17 cellular contexts compared by ENCODE assay signal in genomic region chr7:114941692-114942091, GRCh38. TPM values are rescaled to one million over a fixed set of nuclear protein-coding genes. Genes with fewer than 3 reads are reported as not detected.
DNase-seq lines count a peak whose midpoint lies in the region; ATAC-seq, FAIRE-seq and TF ChIP-seq lines count a peak whose summit lies in the region.
"Had no signal": no experiment of that assay in that cellular context is flagged by ENCODE, and none has a peak within 500 bp of the region (broad histone marks: within the 10 kb centered on the region; RNA-seq: fewer than 3 reads in every experiment).

No MANE protein-coding gene starts in this region.

- H3K79me2 ChIP-seq in OCI-LY3 (ENCODE audit: low read length) = peaks cover 96% of the 10 kb centered on the region

- CTCF ChIA-PET in CD8-positive, alpha-beta memory T cell (lab: Charles Lee) = interaction anchor here (1.4 to 1.6 kb wide), 2 partner anchors 12 to 76 kb away, joined by 3 to 6 read pairs; no protein-coding TSS in a partner anchor

- peaks cover 34% of the 10 kb centered on the region for H3K4me1 ChIP-seq in CD8-positive, alpha-beta memory T cell (ENCODE audit: insufficient read depth, low read length)
- H3K4me1 ChIP-seq in OCI-LY3 (ENCODE audit: low read length) = peaks cover 78% of the 10 kb centered on the region
- H3K4me1 ChIP-seq: BE2C had no signal

- ATAC-seq in GM19025 (IDR thresholded peaks at IDR 0.05; ENCODE audit: low read depth, unreplicated experiment) (peak; percentile 44), GM21825 (IDR thresholded peaks at IDR 0.05; ENCODE audit: unreplicated experiment) (peak; percentile 61)

- peak overlapping the region; percentile 74 for H3K4me2 ChIP-seq in OCI-LY3 (ENCODE audit: low read length)

- peak overlapping the region in 5 of 7 donors; percentile 12 to 59 (median 39) for H3K4me3 Mint-ChIP-seq in CD8-positive, alpha-beta memory T cell
- H3K4me3 Mint-ChIP-seq: activated naive CD8-positive, alpha-beta T cell treated with anti-CD3 and anti-CD28 coated beads, Interleukin-2, amount 10 ng/mL, durations not matched to agents 7 days and 5 days had no signal

- no peak overlapping the region for H3K4me3 ChIP-seq in CD8-positive, alpha-beta memory T cell (ENCODE audit: low read length)
- peak overlapping the region; percentile 55 for H3K4me3 ChIP-seq in OCI-LY3 (ENCODE audit: low read length)
- H3K4me3 ChIP-seq: GM23248 had no signal

- no peak for TF ChIP-seq CTCF in OCI-LY3 (IDR thresholded peaks at IDR 0.05; ENCODE audit: low read depth, low read length)

- H3K4me1 Mint-ChIP-seq in CD8-positive, alpha-beta memory T cell = peaks cover 57 to 91% (median 78%) of the 10 kb centered on the region in 3 donors

- no peaks in the 10 kb centered on the region for H3K9me3 Mint-ChIP-seq in CD8-positive, alpha-beta memory T cell

- no peak overlapping the region for H3K27ac ChIP-seq in CD8-positive, alpha-beta memory T cell (ENCODE audit: low read depth, low read length)
- peak overlapping the region; percentile 93 for H3K27ac ChIP-seq in OCI-LY3 (ENCODE audit: low read length)
- H3K27ac ChIP-seq: GM23248 had no signal

- peak overlapping the region in 7 of 8 donors; percentile 0 to 83 (median 30) for H3K27ac Mint-ChIP-seq in CD8-positive, alpha-beta memory T cell
- H3K27ac Mint-ChIP-seq: activated naive CD8-positive, alpha-beta T cell treated with anti-CD3 and anti-CD28 coated beads, Interleukin-2, amount 10 ng/mL, durations not matched to agents 7 days and 5 days had no signal

- H3K27me3 Mint-ChIP-seq in CD8-positive, alpha-beta memory T cell = no peaks in the 10 kb centered on the region
- H3K27me3 Mint-ChIP-seq: activated naive CD8-positive, alpha-beta T cell treated with anti-CD3 and anti-CD28 coated beads, Interleukin-2, amount 10 ng/mL, durations not matched to agents 7 days and 5 days had no signal

- FAIRE-seq in HTR-8/SVneo (lab: Jason Lieb, UNC) = no peak

- POLR2A ChIA-PET in CD8-positive, alpha-beta memory T cell (lab: Charles Lee) = no interaction called here

- H3K9ac ChIP-seq in OCI-LY3 (ENCODE audit: low read length) = peak overlapping the region; percentile 56
- H3K9ac ChIP-seq: GM23248 had no signal

- H3K36me3 ChIP-seq in CD8-positive, alpha-beta memory T cell (ENCODE audit: insufficient read depth, low read length) = peaks cover 4% of the 10 kb centered on the region
- peaks cover 47% of the 10 kb centered on the region for H3K36me3 ChIP-seq in OCI-LY3 (replicated peaks; ENCODE audit: low read depth, low read length)
- H3K36me3 ChIP-seq: BE2C had no signal

- peaks cover 0 to 51% (median 21%) of the 10 kb centered on the region in 3 donors for H3K36me3 Mint-ChIP-seq in CD8-positive, alpha-beta memory T cell

- DNase-seq in CD8-positive, alpha-beta memory T cell = no peak
- no peak for DNase-seq in HTR-8/SVneo (ENCODE audit: insufficient read length, low spot score)
- no peak for DNase-seq in posterior cingulate gyrus
- no peak for DNase-seq in SHP77 treated with DMSO at 0.1 percent for 48 hours (lab: John Stamatoyannopoulos, UW)
- no peak for DNase-seq in DMS 273 treated with DMSO at 0.1 percent for 48 hours (lab: John Stamatoyannopoulos, UW)
- DNase-seq: activated naive CD8-positive, alpha-beta T cell treated with anti-CD3 and anti-CD28 coated beads, Interleukin-2, amount 10 ng/mL, durations not matched to agents 7 days and 5 days; BE2C; DND-41; erythroblast; GM23248; IMR-90; NCI-H1105 treated with DMSO at 0.1 percent for 48 hours; stimulated activated CD4-positive, alpha-beta T cell treated with anti-CD3 and anti-CD28 coated beads, Interleukin-2, amount 100 ng/mL, for 24 hours; T-helper 9 cell had no signal

- H4K20me1 ChIP-seq in OCI-LY3 (ENCODE audit: insufficient read depth, low read length) = peaks cover 47% of the 10 kb centered on the region

- intact Hi-C loops in posterior cingulate gyrus (cut with DNase I) = no loop called here

- no peaks in the 10 kb centered on the region for H3K9me3 ChIP-seq in CD8-positive, alpha-beta memory T cell (ENCODE audit: low read length)
- no peaks in the 10 kb centered on the region for H3K9me3 ChIP-seq in OCI-LY3 (ENCODE audit: insufficient read depth, low read length)
- H3K9me3 ChIP-seq: BE2C had no signal

- H2AFZ ChIP-seq in OCI-LY3 (ENCODE audit: low read depth, low read length) = no peak overlapping the region
- H2AFZ ChIP-seq: GM23248 had no signal

- H3K27me3 ChIP-seq in CD8-positive, alpha-beta memory T cell (ENCODE audit: insufficient read depth, low read length, poor library complexity, severe bottlenecking) = no peaks in the 10 kb centered on the region
- no peaks in the 10 kb centered on the region for H3K27me3 ChIP-seq in OCI-LY3 (ENCODE audit: low read depth, low read length)
- H3K27me3 ChIP-seq: BE2C had no signal

RNA-seq across cellular contexts. Expression of gene MDFIC, which starts 19.8 kb away (rescaled TPM):
- 100 to 1,000 TPM; 131 to 135 TPM for total RNA-seq in CD8-positive, alpha-beta memory T cell
- 125 TPM for polyA plus RNA-seq in CD8-positive, alpha-beta memory T cell
